ENCODE assay signal across 13 cellular contexts in genomic region chr10:69638642-69639041, GRCh38.
"Had no signal": no experiment of that assay in that cellular context is flagged by ENCODE, and none has a peak within 500 bp of the region (broad histone marks: within the 10 kb centered on the region; RNA-seq: fewer than 3 reads in every experiment).

No MANE protein-coding gene starts in this region.

- H3K9ac ChIP-seq: parathyroid adenoma had no signal

- H2AFZ ChIP-seq: parathyroid adenoma had no signal

- H3K9me3 ChIP-seq: colonic mucosa, heart right ventricle, left ventricle myocardium inferior, lower lobe of right lung, prostate gland, right lobe of liver, stomach, thyroid gland had no signal

- H3K4me1 ChIP-seq: colonic mucosa, heart right ventricle, left ventricle myocardium inferior, lower lobe of right lung, parathyroid adenoma, right lobe of liver, stomach, thyroid gland had no signal

- H3K9me3 Mint-ChIP-seq: nephron, type B pancreatic cell had no signal

- H3K4me3 Mint-ChIP-seq: naive B cell, nephron, type B pancreatic cell had no signal

- H3K36me3 Mint-ChIP-seq: naive B cell, type B pancreatic cell had no signal

- H3K27me3 ChIP-seq: colonic mucosa, right lobe of liver, thyroid gland had no signal

- H3K4me1 Mint-ChIP-seq: naive B cell had no signal

- H3K4me3 ChIP-seq: colonic mucosa, heart right ventricle, left ventricle myocardium inferior, lower lobe of right lung, prostate gland, right lobe of liver, skin epidermis, stomach, thyroid gland had no signal

- H3K36me3 ChIP-seq: colonic mucosa, heart right ventricle, left ventricle myocardium inferior, lower lobe of right lung, prostate gland, right lobe of liver, thyroid gland had no signal

- H3K27ac ChIP-seq: colonic mucosa, heart right ventricle, left ventricle myocardium inferior, lower lobe of right lung, parathyroid adenoma, prostate gland, right lobe of liver, skin epidermis, stomach, thyroid gland had no signal
